In genomic region chr15:78968114-78968513, GRCh38 we compare ENCODE assay signal across 28 cellular contexts.
"Had no signal": no experiment of that assay in that cellular context is flagged by ENCODE, and none has a peak within 500 bp of the region (broad histone marks: within the 10 kb centered on the region; RNA-seq: fewer than 3 reads in every experiment).

No MANE protein-coding gene starts in this region.

- DNase-seq: dermis blood vessel endothelial cell; effector memory CD4-positive, alpha-beta T cell; erythroblast; esophagus squamous epithelium; foreskin melanocyte; glutamatergic neuron; hypothalamus; immature natural killer cell; islet precursor cell; naive thymus-derived CD4-positive, alpha-beta T cell; stimulated activated CD4-positive, alpha-beta T cell treated with anti-CD3 and anti-CD28 coated beads, Interleukin-12 subunit alpha, Interleukin-12 subunit beta, amount 100 ng/mL, for 4 hours; stimulated activated CD4-positive, alpha-beta T cell treated with anti-CD3 and anti-CD28 coated beads, Interleukin-1b, Interleukin-23, amount 100 ng/mL, for 48 hours; stimulated activated CD4-positive, alpha-beta T cell treated with anti-CD3 and anti-CD28 coated beads, Interleukin-4, amount 100 ng/mL, for 1 hour; stimulated activated CD8-positive, alpha-beta memory T cell treated with anti-CD3 and anti-CD28 coated beads, Interleukin-4, amount 100 ng/mL, for 48 hours; stimulated activated naive CD4-positive, alpha-beta T cell; stimulated activated naive CD8-positive, alpha-beta T cell treated with anti-CD3 and anti-CD28 coated beads, Interleukin-15, amount 100 ng/mL, for 72 hours; transverse colon had no signal

- ATAC-seq: naive thymus-derived CD4-positive, alpha-beta T cell; sciatic nerve; stimulated activated naive CD8-positive, alpha-beta T cell treated with anti-CD3 and anti-CD28 coated beads, Interleukin-15, amount 100 ng/mL, for 72 hours had no signal

- H3K4me1 ChIP-seq: neural progenitor cell, prostate gland, right atrium auricular region, suprapubic skin, vagina had no signal

- H3K9ac ChIP-seq: neural progenitor cell had no signal

- H3K4me3 ChIP-seq: coronary artery, esophagus squamous epithelium, lung, neural progenitor cell, prostate gland, right atrium auricular region, smooth muscle cell, suprapubic skin, transverse colon, vagina had no signal

- H3K9me3 ChIP-seq: esophagus squamous epithelium, prostate gland, right atrium auricular region, suprapubic skin, transverse colon, vagina had no signal

- H3K9me3 Mint-ChIP-seq: immature natural killer cell; memory B cell; naive thymus-derived CD4-positive, alpha-beta T cell; nephron; neural progenitor cell; stimulated activated naive CD8-positive, alpha-beta T cell treated with anti-CD3 and anti-CD28 coated beads, Interleukin-15, amount 100 ng/mL, for 72 hours had no signal

- H3K27me3 ChIP-seq: esophagus squamous epithelium, neural progenitor cell, right atrium auricular region, suprapubic skin, transverse colon, vagina had no signal

- H3K27ac ChIP-seq: coronary artery, esophagus squamous epithelium, neural progenitor cell, prostate gland, right atrium auricular region, suprapubic skin, transverse colon, vagina had no signal

- H3K36me3 ChIP-seq: esophagus squamous epithelium, neural progenitor cell, prostate gland, right atrium auricular region, suprapubic skin, transverse colon, vagina had no signal

- H3K27me3 Mint-ChIP-seq: memory B cell; stimulated activated naive CD8-positive, alpha-beta T cell treated with anti-CD3 and anti-CD28 coated beads, Interleukin-15, amount 100 ng/mL, for 72 hours had no signal

- H3K4me2 ChIP-seq: neural progenitor cell, smooth muscle cell had no signal

- H2AFZ ChIP-seq: neural progenitor cell had no signal

- H3K36me3 Mint-ChIP-seq: immature natural killer cell; memory B cell; naive thymus-derived CD4-positive, alpha-beta T cell; neural progenitor cell had no signal

- H3K4me3 Mint-ChIP-seq: immature natural killer cell; memory B cell; naive thymus-derived CD4-positive, alpha-beta T cell; nephron; neural progenitor cell; stimulated activated naive CD8-positive, alpha-beta T cell treated with anti-CD3 and anti-CD28 coated beads, Interleukin-15, amount 100 ng/mL, for 72 hours had no signal

- H3K4me1 Mint-ChIP-seq: immature natural killer cell; memory B cell; naive thymus-derived CD4-positive, alpha-beta T cell; stimulated activated naive CD8-positive, alpha-beta T cell treated with anti-CD3 and anti-CD28 coated beads, Interleukin-15, amount 100 ng/mL, for 72 hours had no signal

- H3K27ac Mint-ChIP-seq: immature natural killer cell; memory B cell; naive thymus-derived CD4-positive, alpha-beta T cell; neural progenitor cell; stimulated activated naive CD8-positive, alpha-beta T cell treated with anti-CD3 and anti-CD28 coated beads, Interleukin-15, amount 100 ng/mL, for 72 hours had no signal
